ENCODE assay signal across 1 cellular context in genomic region chrX:141760761-141761160, GRCh38.
TF ChIP-seq lines count a peak whose summit lies in the region.

No MANE protein-coding gene starts in this region.

TF ChIP-seq in SK-N-SH treated with all-trans-retinoic acid at 6 μM for 48 hours, 23 proteins besides CTCF, POLR2A, EP300 and RAD21 (continued from another document):
- TF ChIP-seq PPARA (CRISPR knock-in tag; IDR thresholded peaks at IDR 0.05; ENCODE audit: borderline replicate concordance) (no peak), ZC3H10 (CRISPR knock-in tag; IDR thresholded peaks at IDR 0.05) (no peak), GLIS3 (CRISPR knock-in tag; IDR thresholded peaks at IDR 0.05) (no peak), ZFP30 (CRISPR knock-in tag; IDR thresholded peaks at IDR 0.05) (no peak), TCF4 (CRISPR knock-in tag; IDR thresholded peaks at IDR 0.05; ENCODE audit: borderline replicate concordance) (no peak), ZNF565 (CRISPR knock-in tag; conservative IDR thresholded peaks at IDR 0.05; ENCODE audit: low read depth) (no peak)
- TF ChIP-seq, protein P1, sequence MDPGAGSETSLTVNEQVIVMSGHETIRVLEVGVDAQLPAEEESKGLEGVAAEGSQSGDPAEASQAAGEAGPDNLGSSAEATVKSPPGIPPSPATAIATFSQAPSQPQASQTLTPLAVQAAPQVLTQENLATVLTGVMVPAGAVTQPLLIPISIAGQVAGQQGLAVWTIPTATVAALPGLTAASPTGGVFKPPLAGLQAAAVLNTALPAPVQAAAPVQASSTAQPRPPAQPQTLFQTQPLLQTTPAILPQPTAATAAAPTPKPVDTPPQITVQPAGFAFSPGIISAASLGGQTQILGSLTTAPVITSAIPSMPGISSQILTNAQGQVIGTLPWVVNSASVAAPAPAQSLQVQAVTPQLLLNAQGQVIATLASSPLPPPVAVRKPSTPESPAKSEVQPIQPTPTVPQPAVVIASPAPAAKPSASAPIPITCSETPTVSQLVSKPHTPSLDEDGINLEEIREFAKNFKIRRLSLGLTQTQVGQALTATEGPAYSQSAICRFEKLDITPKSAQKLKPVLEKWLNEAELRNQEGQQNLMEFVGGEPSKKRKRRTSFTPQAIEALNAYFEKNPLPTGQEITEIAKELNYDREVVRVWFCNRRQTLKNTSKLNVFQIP (CRISPR knock-in tag; IDR thresholded peaks at IDR 0.05; ENCODE audit: borderline replicate concordance, low read depth), result no peak
- TF ChIP-seq, protein P2, sequence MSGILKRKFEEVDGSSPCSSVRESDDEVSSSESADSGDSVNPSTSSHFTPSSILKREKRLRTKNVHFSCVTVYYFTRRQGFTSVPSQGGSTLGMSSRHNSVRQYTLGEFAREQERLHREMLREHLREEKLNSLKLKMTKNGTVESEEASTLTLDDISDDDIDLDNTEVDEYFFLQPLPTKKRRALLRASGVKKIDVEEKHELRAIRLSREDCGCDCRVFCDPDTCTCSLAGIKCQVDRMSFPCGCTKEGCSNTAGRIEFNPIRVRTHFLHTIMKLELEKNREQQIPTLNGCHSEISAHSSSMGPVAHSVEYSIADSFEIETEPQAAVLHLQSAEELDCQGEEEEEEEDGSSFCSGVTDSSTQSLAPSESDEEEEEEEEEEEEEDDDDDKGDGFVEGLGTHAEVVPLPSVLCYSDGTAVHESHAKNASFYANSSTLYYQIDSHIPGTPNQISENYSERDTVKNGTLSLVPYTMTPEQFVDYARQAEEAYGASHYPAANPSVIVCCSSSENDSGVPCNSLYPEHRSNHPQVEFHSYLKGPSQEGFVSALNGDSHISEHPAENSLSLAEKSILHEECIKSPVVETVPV (CRISPR knock-in tag; IDR thresholded peaks at IDR 0.05), result no peak
- TF ChIP-seq, protein P3, sequence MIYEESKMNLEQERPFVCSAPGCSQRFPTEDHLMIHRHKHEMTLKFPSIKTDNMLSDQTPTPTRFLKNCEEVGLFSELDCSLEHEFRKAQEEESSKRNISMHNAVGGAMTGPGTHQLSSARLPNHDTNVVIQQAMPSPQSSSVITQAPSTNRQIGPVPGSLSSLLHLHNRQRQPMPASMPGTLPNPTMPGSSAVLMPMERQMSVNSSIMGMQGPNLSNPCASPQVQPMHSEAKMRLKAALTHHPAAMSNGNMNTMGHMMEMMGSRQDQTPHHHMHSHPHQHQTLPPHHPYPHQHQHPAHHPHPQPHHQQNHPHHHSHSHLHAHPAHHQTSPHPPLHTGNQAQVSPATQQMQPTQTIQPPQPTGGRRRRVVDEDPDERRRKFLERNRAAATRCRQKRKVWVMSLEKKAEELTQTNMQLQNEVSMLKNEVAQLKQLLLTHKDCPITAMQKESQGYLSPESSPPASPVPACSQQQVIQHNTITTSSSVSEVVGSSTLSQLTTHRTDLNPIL (CRISPR knock-in tag; IDR thresholded peaks at IDR 0.05; ENCODE audit: low read depth), result no peak
